In genomic region chr6:20856681-20857288, GRCh38 we compare ENCODE assay signal across 2 cellular contexts.
TF ChIP-seq lines count a peak whose summit lies in the region.

No MANE protein-coding gene starts in this region.

TF ChIP-seq in K562, 482 proteins besides CTCF, POLR2A, EP300 and RAD21 (continued from another document):
- peak; percentile 62 for TF ChIP-seq ZNF316 (IDR thresholded peaks at IDR 0.05)
- TF ChIP-seq C11orf30 (IDR thresholded peaks at IDR 0.05; ENCODE audit: low read depth) = peak; percentile 43; the same call in 1 of the 2 replicates
- no peak for TF ChIP-seq MAX (CRISPR knock-in tag; IDR thresholded peaks at IDR 0.05)
- no peak for TF ChIP-seq SMAD3 (CRISPR knock-in tag; conservative IDR thresholded peaks at IDR 0.05)
- no peak for TF ChIP-seq ZNF77 (CRISPR knock-in tag; IDR thresholded peaks at IDR 0.05)
- no peak for TF ChIP-seq GTF2B (IDR thresholded peaks at IDR 0.05; ENCODE audit: extremely low read depth, insufficient read length)

TF ChIP-seq in liver, 16 proteins besides CTCF, POLR2A, EP300 and RAD21 (continued from another document):
- TF ChIP-seq RXRA (IDR thresholded peaks at IDR 0.05) = peak; percentile 26 to 59
- peak; percentile 28 for TF ChIP-seq YY1 (IDR thresholded peaks at IDR 0.05)
- peak; percentile 63 to 72 for TF ChIP-seq HNF4A (conservative IDR thresholded peaks at IDR 0.05)
- TF ChIP-seq ATF3 (IDR thresholded peaks at IDR 0.05) = peak; percentile 12
- TF ChIP-seq ZBTB33 (IDR thresholded peaks at IDR 0.05) = peak; percentile 45
